ENCODE assay signal across 16 cellular contexts in the genomic region with DNA sequence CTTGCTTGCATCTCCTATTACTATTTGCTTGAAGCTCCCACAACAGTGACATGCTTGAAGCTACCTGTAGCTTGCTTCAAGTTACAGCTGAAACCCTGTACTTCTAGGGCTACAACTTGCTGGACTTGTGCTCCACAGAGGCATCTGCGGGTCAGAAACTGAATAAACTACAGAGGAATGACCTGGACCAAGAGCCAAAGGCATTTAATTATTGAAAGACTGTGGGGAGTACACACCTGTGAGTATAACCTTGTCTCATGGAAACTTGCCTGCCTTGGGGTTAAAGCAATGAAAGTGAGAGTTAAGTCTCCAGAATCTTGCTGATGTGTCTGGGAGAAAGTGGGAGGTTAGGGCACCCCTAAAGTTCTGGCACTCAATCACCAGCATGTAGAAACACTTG.
A peak's percentile ranks its signal among the peaks of the same experiment; 100 is the strongest.
DNase-seq lines count a peak whose midpoint lies in the region; ATAC-seq and TF ChIP-seq lines count a peak whose summit lies in the region.
"Had no signal": no experiment of that assay in that cellular context is flagged by ENCODE, and none has a peak within 500 bp of the region (broad histone marks: within the 10 kb centered on the region; RNA-seq: fewer than 3 reads in every experiment).

No MANE protein-coding gene starts in this region.

- H3K27me3 ChIP-seq in SJCRH30 (no peaks in the 10 kb centered on the region), right lobe of liver (no peaks in the 10 kb centered on the region)
- H3K27me3 ChIP-seq: BE2C, suprapubic skin had no signal

- TF ChIP-seq POLR2A in right lobe of liver (IDR thresholded peaks at IDR 0.05), result no peak

- H3K4me1 ChIP-seq in SJCRH30, result peaks cover 15% of the 10 kb centered on the region
- H3K4me1 ChIP-seq in right lobe of liver, result peaks cover 0 to 23% (median 9%) of the 10 kb centered on the region in 4 donors

- peak; percentile 9 to 73 (median 38) for ATAC-seq in right lobe of liver
- no peak for ATAC-seq in GM18520 (IDR thresholded peaks at IDR 0.05; ENCODE audit: unreplicated experiment)
- no peak for ATAC-seq in GM19397 (IDR thresholded peaks at IDR 0.05; ENCODE audit: unreplicated experiment)
- ATAC-seq: activated T-helper 17 cell treated with anti-CD3 and anti-CD28 coated beads, Interleukin-2, amount 50 U/mL, for 72 hours had no signal

- H3K9me3 ChIP-seq in SJCRH30 (replicated peaks) (no peaks in the 10 kb centered on the region), right lobe of liver (no peaks in the 10 kb centered on the region)
- H3K9me3 ChIP-seq: BE2C, suprapubic skin had no signal

- no peak for DNase-seq in SJCRH30
- DNase-seq in cerebellar cortex (ENCODE audit: low spot score), result peak; percentile 12
- no peak for DNase-seq in right lobe of liver
- DNase-seq in substantia nigra (lab: John Stamatoyannopoulos, UW), result no peak
- no peak for DNase-seq in activated naive CD4-positive, alpha-beta T cell treated with anti-CD3 and anti-CD28 coated beads, Interleukin-2, amount 50 U/mL, for 16 hours
- DNase-seq in activated CD8-positive, alpha-beta memory T cell treated with anti-CD3 and anti-CD28 coated beads for 24 hours, result no peak
- DNase-seq: KBM-7, kidney glomerular epithelial cell, NCI-H1048, NCI-H510A had no signal

- 30% methylated on average over 1 of the region's 1 CpG for WGBS in right lobe of liver (ENCODE audit: insufficient coverage, low coverage, low lambda C conversion rate, missing lambda C conversion rate)

- intact Hi-C loops in right lobe of liver (cut with DNase I), result no loop called here

- H3K27ac ChIP-seq in SJCRH30, result peak overlapping the region; percentile 10; the same call in 1 of the 2 replicates
- peak overlapping the region; percentile 49 to 54 (median 50) for H3K27ac ChIP-seq in right lobe of liver
- peak overlapping the region; percentile 20 for H3K27ac ChIP-seq in substantia nigra (ENCODE audit: low read depth, low read length, poor library complexity, severe bottlenecking)
- H3K27ac ChIP-seq: HL-60, suprapubic skin had no signal

- no peak overlapping the region for H3K4me3 ChIP-seq in SJCRH30
- no peak overlapping the region for H3K4me3 ChIP-seq in right lobe of liver
- H3K4me3 ChIP-seq: suprapubic skin had no signal

- TF ChIP-seq CTCF in right lobe of liver (IDR thresholded peaks at IDR 0.05), result no peak

- H3K36me3 ChIP-seq in SJCRH30 (peaks cover 7% of the 10 kb centered on the region), right lobe of liver (peaks cover 0 to 12% (median 2%) of the 10 kb centered on the region in 4 donors)
- H3K36me3 ChIP-seq: BE2C had no signal

Comparison
In these comparisons a context has a peak if more than half of its experiments do, and no peak if none do; other contexts are left out.
1. ATAC-seq: peak in right lobe of liver (4 of 4); none in GM18520 (single experiment) and GM19397 (single experiment).
2. Peak in every context shown above with its lines, with median percentiles within 50 percentile points of each other: H3K27ac ChIP-seq.